Comparison of ENCODE assay signal across 8 cellular contexts in genomic region chr17:58249270-58250133, GRCh38. TPM values are rescaled to one million over a fixed set of nuclear protein-coding genes. Genes with fewer than 3 reads are reported as not detected.
DNase-seq lines count a peak whose midpoint lies in the region; ATAC-seq, FAIRE-seq and TF ChIP-seq lines count a peak whose summit lies in the region.

No MANE protein-coding gene starts in this region.

- peak overlapping the region; percentile 92 for H3K4me2 ChIP-seq in astrocyte (ENCODE audit: low read length)

- H2AFZ ChIP-seq in astrocyte (ENCODE audit: low read depth, low read length) = peak overlapping the region; percentile 90

- H3K27me3 Mint-ChIP-seq in T-helper 17 cell = peaks cover 36% of the 10 kb centered on the region
- peaks cover 75% of the 10 kb centered on the region for H3K27me3 Mint-ChIP-seq in astrocyte (ENCODE audit: low read depth, unreplicated experiment)

- H3K4me3 Mint-ChIP-seq in T-helper 17 cell = peak overlapping the region; percentile 87
- H3K4me3 Mint-ChIP-seq in astrocyte (ENCODE audit: unreplicated experiment) = peak overlapping the region; percentile 50

- H3K36me3 Mint-ChIP-seq in T-helper 17 cell (ENCODE audit: low read depth) (no peaks in the 10 kb centered on the region), astrocyte (ENCODE audit: low read depth, unreplicated experiment) (peaks cover 2% of the 10 kb centered on the region)

- no peaks in the 10 kb centered on the region for H3K9me3 ChIP-seq in T-helper 17 cell (ENCODE audit: control insufficient read depth, low read length, poor library complexity, severe bottlenecking)
- no peaks in the 10 kb centered on the region for H3K9me3 ChIP-seq in astrocyte (ENCODE audit: insufficient read depth, low read depth, low read length)

- peak; percentile 73 for ATAC-seq in GM19351 (IDR thresholded peaks at IDR 0.05; ENCODE audit: unreplicated experiment)
- peak; percentile 97 for ATAC-seq in T-helper 17 cell
- peak; percentile 95 for ATAC-seq in sciatic nerve
- no peak for ATAC-seq in HG03460 (IDR thresholded peaks at IDR 0.05; ENCODE audit: unreplicated experiment)

- H3K4me1 ChIP-seq in astrocyte (ENCODE audit: insufficient read depth, low read length) = no peaks in the 10 kb centered on the region

- H3K27ac Mint-ChIP-seq in T-helper 17 cell (no peak overlapping the region), astrocyte (ENCODE audit: unreplicated experiment) (no peak overlapping the region)

- peaks cover 37% of the 10 kb centered on the region for H3K27me3 ChIP-seq in astrocyte (ENCODE audit: insufficient read depth, low read length)

- H3K9ac ChIP-seq in astrocyte (ENCODE audit: low read length) = peak overlapping the region; percentile 57

- peaks cover 6% of the 10 kb centered on the region for H3K9me3 Mint-ChIP-seq in astrocyte (ENCODE audit: unreplicated experiment)

- no peaks in the 10 kb centered on the region for H3K36me3 ChIP-seq in astrocyte (ENCODE audit: insufficient read depth, low read length)

- intact Hi-C loops in sciatic nerve (cut with DNase I) = no loop called here

- no peaks in the 10 kb centered on the region for H3K79me2 ChIP-seq in astrocyte (ENCODE audit: insufficient read depth, low read length)

- TF ChIP-seq CTCF in AG10803 (conservative IDR thresholded peaks at IDR 0.05; ENCODE audit: low read length) (peak; percentile 79), astrocyte (IDR thresholded peaks at IDR 0.05; ENCODE audit: insufficient read depth, low read depth, low read length) (peak; percentile 63)

- no peak for FAIRE-seq in astrocyte (lab: Jason Lieb, UNC)

- DNase-seq in AG10803 (ENCODE audit: low read depth) (peak; percentile 44), MV-4-11 (lab: John Stamatoyannopoulos, UW) (peak; percentile 34), T-helper 17 cell (peak; percentile 58 to 69 (median 63)), astrocyte (ENCODE audit: low read depth) (peak; percentile 9), hippocampal formation (lab: John Stamatoyannopoulos, UW) (peak; percentile 48 to 63), sciatic nerve (ENCODE audit: low spot score) (peak; percentile 83)

- H3K4me1 Mint-ChIP-seq in T-helper 17 cell = peaks cover 12% of the 10 kb centered on the region
- H3K4me1 Mint-ChIP-seq in astrocyte (ENCODE audit: low read depth, unreplicated experiment) = no peaks in the 10 kb centered on the region

- peak overlapping the region; percentile 61 for H3K4me3 ChIP-seq in AG10803 (ENCODE audit: low read length)
- H3K4me3 ChIP-seq in astrocyte (ENCODE audit: insufficient read depth, low read depth, low read length) = peak overlapping the region; percentile 54

- H3K27ac ChIP-seq in astrocyte (ENCODE audit: low read depth, low read length) = no peak overlapping the region

- no peaks in the 10 kb centered on the region for H4K20me1 ChIP-seq in astrocyte (ENCODE audit: insufficient read depth, low read length)

RNA-seq across cellular contexts. Expression of gene LPO, which starts 11.1 kb away (rescaled TPM):
- total RNA-seq in T-helper 17 cell (under 1 TPM in 1 of 2 donors, not detected in 1; 0.44 TPM), astrocyte (not detected in 2 replicates), sciatic nerve (not detected)

RNA-seq across cellular contexts. Expression of gene MKS1, which starts 30.4 kb away (rescaled TPM):
- 1 to 10 TPM; 7.6 to 7.7 TPM for total RNA-seq in T-helper 17 cell
- total RNA-seq in astrocyte = 12.0 and 12.7 TPM in 2 replicates
- 18.7 TPM for total RNA-seq in sciatic nerve

RNA-seq across cellular contexts. Expression of gene MPO, which starts 31.2 kb away (rescaled TPM):
- total RNA-seq in T-helper 17 cell (under 1 TPM in 1 of 2 donors, not detected in 1; 0.07 TPM), astrocyte (not detected in 2 replicates), sciatic nerve (2.0 TPM)

RNA-seq across cellular contexts. Expression of gene EPX, which starts 57.0 kb away (rescaled TPM):
- total RNA-seq in T-helper 17 cell (not detected), astrocyte (not detected in 2 replicates), sciatic nerve (not detected)

Comparison
In these comparisons a context has a peak if more than half of its experiments do, and no peak if none do; other contexts are left out.
1. DNase-seq: peak in every context shown above with its lines; median percentile 83 in sciatic nerve; 63 in T-helper 17 cell; 56 in hippocampal formation; 44 in AG10803; 34 in MV-4-11; 9 in astrocyte.